32 cellular contexts compared by ENCODE assay signal in the genomic region with DNA sequence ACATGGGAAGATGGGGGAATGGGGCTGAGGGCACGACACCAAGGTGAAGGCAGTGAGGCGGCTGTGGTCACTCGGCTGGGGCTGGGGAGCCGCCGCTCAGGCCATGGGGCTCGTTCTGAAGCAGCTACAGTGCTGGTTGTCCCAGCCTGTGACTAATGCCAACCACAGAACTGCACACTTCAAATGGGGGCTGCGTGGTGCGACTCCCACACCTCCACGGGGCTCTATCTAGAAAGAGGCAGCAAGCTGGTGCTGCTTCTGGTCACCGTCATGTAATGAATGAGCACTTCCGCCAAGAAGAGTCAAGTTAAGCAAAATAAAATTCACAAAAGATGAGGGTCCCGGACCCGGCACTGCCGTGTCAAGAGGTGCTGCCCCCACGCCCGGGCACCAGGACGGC. TPM values are rescaled to one million over a fixed set of nuclear protein-coding genes. Genes with fewer than 3 reads are reported as not detected.
"Had no signal": no experiment of that assay in that cellular context is flagged by ENCODE, and none has a peak within 500 bp of the region (broad histone marks: within the 10 kb centered on the region; RNA-seq: fewer than 3 reads in every experiment).

No MANE protein-coding gene starts in this region.

- H3K27ac ChIP-seq: left lung, lower lobe of right lung, neural progenitor cell, ovary, right atrium auricular region, right lobe of liver, tibial nerve, uterus had no signal

- ATAC-seq: left colon; left lung; lower lobe of right lung; naive thymus-derived CD8-positive, alpha-beta T cell; right lobe of liver; stimulated activated memory B cell treated with anti-CD40 and anti-IgM and Interleukin-4, amounts not matched to agents 10 μg/mL and 1 μg/mL and 100 μg/mL, for 72 hours; stimulated activated naive CD8-positive, alpha-beta T cell treated with anti-CD3 and anti-CD28 coated beads, Interleukin-15, amount 100 ng/mL, for 72 hours had no signal

- H3K9ac ChIP-seq: neural progenitor cell had no signal

- H3K36me3 ChIP-seq: neural progenitor cell, ovary, uterus had no signal

- H3K4me3 ChIP-seq: left lung, lower lobe of right lung, neural progenitor cell, ovary, right atrium auricular region, right lobe of liver, smooth muscle cell, tibial nerve, uterus had no signal

- H3K4me1 ChIP-seq: lower lobe of right lung, neural progenitor cell, right atrium auricular region, right lobe of liver, tibial nerve, uterus had no signal

- H2AFZ ChIP-seq: neural progenitor cell had no signal

- FAIRE-seq: islet of Langerhans, kidney had no signal

- H3K9me3 ChIP-seq: left lung, lower lobe of right lung, ovary, right atrium auricular region, right lobe of liver, tibial nerve, uterus had no signal

- H3K27me3 ChIP-seq: left lung, neural progenitor cell, ovary, right atrium auricular region, right lobe of liver, tibial nerve, uterus had no signal

- H3K4me2 ChIP-seq: neural progenitor cell, smooth muscle cell had no signal

- DNase-seq: hypothalamus; immature natural killer cell; kidney; left colon; left lung; lower lobe of right lung; mammary epithelial cell; mesenchymal stem cell; naive thymus-derived CD8-positive, alpha-beta T cell; ovary; right lobe of liver; stimulated activated CD4-positive, alpha-beta T cell treated with anti-CD3 and anti-CD28 coated beads, Interleukin-1b, Interleukin-23, amount 100 ng/mL, for 48 hours; stimulated activated CD4-positive, alpha-beta T cell treated with anti-CD3 and anti-CD28 coated beads, Interleukin-2, amount 100 ng/mL, for 48 hours; stimulated activated CD4-positive, alpha-beta T cell treated with anti-CD3 and anti-CD28 coated beads, Interleukin-4, amount 100 ng/mL, for 4 hours; stimulated activated CD8-positive, alpha-beta memory T cell treated with anti-CD3 and anti-CD28 coated beads, Interleukin-4, amount 100 ng/mL, for 48 hours; stimulated activated naive CD4-positive, alpha-beta T cell treated with Interleukin-2 at 50 U/mL for 16 hours; stimulated activated naive CD8-positive, alpha-beta T cell treated with anti-CD3 and anti-CD28 coated beads, Interleukin-15, amount 100 ng/mL, for 72 hours; substantia nigra; uterus had no signal

RNA-seq across cellular contexts. Expression of a gene that starts 29.7 kb away (rescaled TPM):
- total RNA-seq: kidney; left colon; left lung; lower lobe of right lung; mammary epithelial cell; mucosa of gallbladder; naive thymus-derived CD8-positive, alpha-beta T cell; omental fat pad; ovary; pulmonary artery endothelial cell; renal cortical epithelial cell; right atrium auricular region; skeletal muscle tissue; smooth muscle cell; tibial nerve; ureter; uterus had no signal
- polyA plus RNA-seq: immature natural killer cell; liver; mammary epithelial cell; naive thymus-derived CD8-positive, alpha-beta T cell; smooth muscle cell had no signal
